ENCODE assay signal across 21 cellular contexts in genomic region chr5:152523964-152524363, GRCh38.
"Had no signal": no experiment of that assay in that cellular context is flagged by ENCODE, and none has a peak within 500 bp of the region (broad histone marks: within the 10 kb centered on the region; RNA-seq: fewer than 3 reads in every experiment).

No MANE protein-coding gene starts in this region.

- H2AFZ ChIP-seq: hepatocyte, parathyroid adenoma had no signal

- H3K4me1 ChIP-seq: parathyroid adenoma, psoas muscle, right lobe of liver had no signal

- H3K9me3 Mint-ChIP-seq: effector memory CD8-positive, alpha-beta T cell; naive thymus-derived CD4-positive, alpha-beta T cell; nephron progenitor cell had no signal

- H3K27ac Mint-ChIP-seq: effector memory CD8-positive, alpha-beta T cell; naive thymus-derived CD4-positive, alpha-beta T cell; nephron progenitor cell had no signal

- H3K4me3 Mint-ChIP-seq: effector memory CD8-positive, alpha-beta T cell; naive thymus-derived CD4-positive, alpha-beta T cell; nephron progenitor cell had no signal

- H3K27me3 ChIP-seq: hepatocyte, right lobe of liver, stomach, transverse colon had no signal

- H3K36me3 ChIP-seq: right lobe of liver, stomach, thoracic aorta, transverse colon had no signal

- H3K9me3 ChIP-seq: psoas muscle, right lobe of liver, stomach, thoracic aorta, transverse colon had no signal

- H3K79me2 ChIP-seq: hepatocyte, parathyroid adenoma had no signal

- H3K9ac ChIP-seq: parathyroid adenoma had no signal

- ATAC-seq: effector memory CD8-positive, alpha-beta T cell; left colon; left ventricle myocardium superior; naive thymus-derived CD4-positive, alpha-beta T cell; psoas muscle; right lobe of liver had no signal

- H3K27ac ChIP-seq: hepatocyte, parathyroid adenoma, psoas muscle, right lobe of liver, stomach, thoracic aorta, transverse colon had no signal

- H3K27me3 Mint-ChIP-seq: effector memory CD8-positive, alpha-beta T cell had no signal

- H3K4me3 ChIP-seq: hepatocyte, lung, psoas muscle, right lobe of liver, stomach, thoracic aorta, transverse colon had no signal

- H3K4me2 ChIP-seq: hepatocyte had no signal

- DNase-seq: cortex of kidney; effector memory CD8-positive, alpha-beta T cell; foreskin melanocyte; head of caudate nucleus; left colon; left ventricle myocardium superior; mesendoderm; naive thymus-derived CD4-positive, alpha-beta T cell; nephron progenitor cell; psoas muscle; retina; right lobe of liver; stimulated activated CD4-positive, alpha-beta T cell treated with anti-CD3 and anti-CD28 coated beads, Interleukin-2, amount 100 ng/mL, for 24 hours; stimulated activated naive CD4-positive, alpha-beta T cell; stomach; substantia nigra; transverse colon had no signal
